ENCODE assay signal across 33 cellular contexts in genomic region chr6:146211646-146212045, GRCh38.
DNase-seq lines count a peak whose midpoint lies in the region; ATAC-seq and TF ChIP-seq lines count a peak whose summit lies in the region.
"Had no signal": no experiment of that assay in that cellular context is flagged by ENCODE, and none has a peak within 500 bp of the region (broad histone marks: within the 10 kb centered on the region; RNA-seq: fewer than 3 reads in every experiment).

No MANE protein-coding gene starts in this region.

- peak overlapping the region; percentile 55 for H3K4me3 Mint-ChIP-seq in MCF 10A (ENCODE audit: unreplicated experiment)
- H3K4me3 Mint-ChIP-seq: activated CD4-positive, alpha-beta T cell treated with anti-CD3 and anti-CD28 coated beads for 36 hours; activated T-cell treated with anti-CD3 and anti-CD28 coated beads, Interleukin-2, amount 50 U/mL, for 4 hours; CD4-positive, CD25-positive, alpha-beta regulatory T cell; IgD-negative memory B cell; stimulated activated naive CD8-positive, alpha-beta T cell treated with anti-CD3 and anti-CD28 coated beads, Interleukin-15, amount 100 ng/mL, for 72 hours had no signal

- dilution Hi-C loops in mammary epithelial cell (cut with HindIII; ENCODE audit: low sequenced_read_pairs), result no loop called here

- H3K27me3 ChIP-seq in mammary epithelial cell (ENCODE audit: insufficient read depth, low read length), result peaks cover 4% of the 10 kb centered on the region
- H3K27me3 ChIP-seq in KMS-11 (ENCODE audit: insufficient read depth, low read depth), result no peaks in the 10 kb centered on the region
- H3K27me3 ChIP-seq: cardiac muscle cell, gastroesophageal sphincter, right lobe of liver, spleen had no signal

- H2AFZ ChIP-seq in mammary epithelial cell (ENCODE audit: low read depth, low read length), result no peak overlapping the region
- H2AFZ ChIP-seq in KMS-11 (ENCODE audit: low read depth), result peak overlapping the region; percentile 43

- WGBS in mammary epithelial cell (ENCODE audit: low coverage, missing lambda C conversion rate), result 41% methylated on average over 2 of the region's 2 CpGs

- DNase-seq in MCF 10A (ENCODE audit: unreplicated experiment), result no peak
- no peak for DNase-seq in mammary epithelial cell
- no peak for DNase-seq in activated CD4-positive, alpha-beta T cell treated with anti-CD3 and anti-CD28 coated beads, Interleukin-2, amount 50 U/mL, for 4 hours
- no peak for DNase-seq in activated effector memory CD4-positive, alpha-beta T cell treated with anti-CD3 and anti-CD28 coated beads, Interleukin-2, amount 50 U/mL, for 16 hours
- DNase-seq: activated CD4-positive, alpha-beta T cell treated with anti-CD3 and anti-CD28 coated beads for 36 hours; activated gamma-delta T cell treated with Interleukin-2 at 50 U/mL for 16 hours; activated T-cell treated with anti-CD3 and anti-CD28 coated beads, Interleukin-2, amount 50 U/mL, for 4 hours; AML-193; CD4-positive, CD25-positive, alpha-beta regulatory T cell; DND-41; effector CD4-positive, alpha-beta T cell; GF-D8; GOT3; lower lobe of right lung; naive thymus-derived CD4-positive, alpha-beta T cell; NCI-H1092; NCI-H2029 treated with DMSO at 0.1 percent for 48 hours; NCI-H524 treated with DMSO at 0.1 percent for 48 hours; right lobe of liver; Right ventricle myocardium superior; spleen; stimulated activated CD4-positive, alpha-beta T cell treated with anti-CD3 and anti-CD28 coated beads, Interleukin-2, amount 100 ng/mL, for 24 hours; stimulated activated naive CD8-positive, alpha-beta T cell treated with anti-CD3 and anti-CD28 coated beads, Interleukin-15, amount 100 ng/mL, for 72 hours; uterus had no signal

- BruUV-seq in MCF 10A (replicated peaks; lab: Mats Ljungman, UMichigan), result no TSS peak
- BruUV-seq in mammary epithelial cell (replicated peaks; lab: Mats Ljungman, UMichigan), result no TSS peak

- H3K4me1 ChIP-seq in mammary epithelial cell (ENCODE audit: insufficient read depth, low read length), result no peaks in the 10 kb centered on the region
- peaks cover 4% of the 10 kb centered on the region for H3K4me1 ChIP-seq in KMS-11 (ENCODE audit: low read depth, poor library complexity, severe bottlenecking)
- H3K4me1 ChIP-seq: gastroesophageal sphincter, lower lobe of right lung, right lobe of liver, spleen, uterus had no signal

- peak; percentile 44 for ATAC-seq in HG02852 (IDR thresholded peaks at IDR 0.05; ENCODE audit: unreplicated experiment)
- ATAC-seq in HG02981 (IDR thresholded peaks at IDR 0.05; ENCODE audit: unreplicated experiment), result no peak
- ATAC-seq in GM19452 (IDR thresholded peaks at IDR 0.05; ENCODE audit: unreplicated experiment), result no peak
- ATAC-seq: activated CD4-positive, alpha-beta T cell treated with anti-CD3 and anti-CD28 coated beads for 36 hours; activated T-cell treated with anti-CD3 and anti-CD28 coated beads, Interleukin-2, amount 50 U/mL, for 4 hours; gastroesophageal sphincter; lower lobe of right lung; naive thymus-derived CD4-positive, alpha-beta T cell; right lobe of liver; stimulated activated naive CD8-positive, alpha-beta T cell treated with anti-CD3 and anti-CD28 coated beads, Interleukin-15, amount 100 ng/mL, for 72 hours had no signal

- H3K9ac ChIP-seq in mammary epithelial cell (ENCODE audit: insufficient read depth, low read length), result no peak overlapping the region
- H3K9ac ChIP-seq in KMS-11, result no peak overlapping the region; the same call in 1 of the 2 replicates

- no peak overlapping the region for H3K27ac Mint-ChIP-seq in MCF 10A (ENCODE audit: low read depth, unreplicated experiment)
- H3K27ac Mint-ChIP-seq: activated CD4-positive, alpha-beta T cell treated with anti-CD3 and anti-CD28 coated beads for 36 hours; CD4-positive, CD25-positive, alpha-beta regulatory T cell; IgD-negative memory B cell; progenitor cell of endocrine pancreas; stimulated activated naive CD8-positive, alpha-beta T cell treated with anti-CD3 and anti-CD28 coated beads, Interleukin-15, amount 100 ng/mL, for 72 hours had no signal

- POLR2A ChIA-PET in MCF 10A (lab: Yijun Ruan, JAX), result no interaction called here

- H3K36me3 ChIP-seq in mammary epithelial cell (ENCODE audit: insufficient read depth, low read length) (no peaks in the 10 kb centered on the region), KMS-11 (ENCODE audit: insufficient read depth) (no peaks in the 10 kb centered on the region)
- H3K36me3 ChIP-seq: cardiac muscle cell, gastroesophageal sphincter, lower lobe of right lung, right lobe of liver, spleen, thoracic aorta, uterus had no signal

- peaks cover 64% of the 10 kb centered on the region for H3K27me3 Mint-ChIP-seq in MCF 10A (ENCODE audit: insufficient read depth, unreplicated experiment)
- H3K27me3 Mint-ChIP-seq: CD4-positive, CD25-positive, alpha-beta regulatory T cell; IgD-negative memory B cell; progenitor cell of endocrine pancreas; stimulated activated naive CD8-positive, alpha-beta T cell treated with anti-CD3 and anti-CD28 coated beads, Interleukin-15, amount 100 ng/mL, for 72 hours had no signal

- H3K4me2 ChIP-seq in mammary epithelial cell (ENCODE audit: insufficient read depth, low read depth, low read length) (no peak overlapping the region), KMS-11 (peak overlapping the region; percentile 59)

- no peaks in the 10 kb centered on the region for H3K79me2 ChIP-seq in mammary epithelial cell (ENCODE audit: insufficient read depth, low read length)
- H3K79me2 ChIP-seq in KMS-11 (ENCODE audit: insufficient read depth, low read depth), result no peaks in the 10 kb centered on the region

- CTCF ChIA-PET in MCF 10A (lab: Yijun Ruan, JAX), result interaction anchor here (0.6 kb wide), 1 partner anchor 203 kb away, joined by 3 read pairs; no protein-coding TSS in a partner anchor
- CTCF ChIA-PET in mammary epithelial cell (lab: Charles Lee; ENCODE audit: low non-redundant PET), result no interaction called here

- H3K36me3 Mint-ChIP-seq in MCF 10A (ENCODE audit: insufficient read depth, unreplicated experiment), result no peaks in the 10 kb centered on the region
- H3K36me3 Mint-ChIP-seq: CD4-positive, CD25-positive, alpha-beta regulatory T cell; IgD-negative memory B cell; naive thymus-derived CD4-positive, alpha-beta T cell had no signal

- intact Hi-C loops in MCF 10A (cut with micrococcal nuclease), result no loop called here
- intact Hi-C loops in mammary epithelial cell (cut with micrococcal nuclease), result no loop called here

- H3K9me3 ChIP-seq in mammary epithelial cell (replicated peaks; ENCODE audit: insufficient read depth, low read length), result no peaks in the 10 kb centered on the region
- H3K9me3 ChIP-seq: gastroesophageal sphincter, lower lobe of right lung, right lobe of liver, spleen, thoracic aorta, uterus had no signal

- no peak for TF ChIP-seq CTCF in MCF 10A (IDR thresholded peaks at IDR 0.05; ENCODE audit: unreplicated experiment)
- TF ChIP-seq CTCF in mammary epithelial cell (conservative IDR thresholded peaks at IDR 0.05 in 1 of 2, IDR thresholded peaks at IDR 0.05 in 1 of 2; ENCODE audit: extremely low read depth in 1 of 2, insufficient read depth in 1 of 2, low read depth in 1 of 2, low read length in 2 of 2), result no peak
- TF ChIP-seq CTCF in KMS-11 (conservative IDR thresholded peaks at IDR 0.05; ENCODE audit: low read depth, low read length), result no peak

- no peak overlapping the region for H3K27ac ChIP-seq in mammary epithelial cell (ENCODE audit: insufficient read depth, low read depth, low read length)
- H3K27ac ChIP-seq in KMS-11, result no peak overlapping the region
- H3K27ac ChIP-seq: cardiac muscle cell, gastroesophageal sphincter, lower lobe of right lung, right lobe of liver, spleen, thoracic aorta, uterus had no signal

- H3K9me3 Mint-ChIP-seq in MCF 10A (ENCODE audit: unreplicated experiment), result no peaks in the 10 kb centered on the region
- H3K9me3 Mint-ChIP-seq: activated T-cell treated with anti-CD3 and anti-CD28 coated beads, Interleukin-2, amount 50 U/mL, for 4 hours had no signal

- no peaks in the 10 kb centered on the region for H4K20me1 ChIP-seq in mammary epithelial cell (ENCODE audit: insufficient read depth, low read length)
- no peaks in the 10 kb centered on the region for H4K20me1 ChIP-seq in KMS-11 (ENCODE audit: insufficient read depth)

- peaks cover 5% of the 10 kb centered on the region for H3K4me1 Mint-ChIP-seq in MCF 10A (ENCODE audit: insufficient read depth, unreplicated experiment)
- H3K4me1 Mint-ChIP-seq: activated CD4-positive, alpha-beta T cell treated with anti-CD3 and anti-CD28 coated beads for 36 hours; CD4-positive, CD25-positive, alpha-beta regulatory T cell; stimulated activated naive CD8-positive, alpha-beta T cell treated with anti-CD3 and anti-CD28 coated beads, Interleukin-15, amount 100 ng/mL, for 72 hours had no signal

- in situ Hi-C loops in mammary epithelial cell (cut with MboI; ENCODE audit: low sequenced_read_pairs in 2 of 2), result no loop called here

- H3K4me3 ChIP-seq in mammary epithelial cell (replicated peaks in 1 of 3; ENCODE audit: insufficient read depth in 1 of 3, low read depth in 2 of 3, low read length in 3 of 3), result no peak overlapping the region
- no peak overlapping the region for H3K4me3 ChIP-seq in KMS-11 (IDR thresholded peaks at IDR 0.05; ENCODE audit: insufficient read depth, low read depth, low read length)
- H3K4me3 ChIP-seq: cardiac muscle cell, gastroesophageal sphincter, lower lobe of right lung, right lobe of liver, spleen, thoracic aorta, uterus had no signal
